ENCODE assay signal across 27 cellular contexts in the genomic region with DNA sequence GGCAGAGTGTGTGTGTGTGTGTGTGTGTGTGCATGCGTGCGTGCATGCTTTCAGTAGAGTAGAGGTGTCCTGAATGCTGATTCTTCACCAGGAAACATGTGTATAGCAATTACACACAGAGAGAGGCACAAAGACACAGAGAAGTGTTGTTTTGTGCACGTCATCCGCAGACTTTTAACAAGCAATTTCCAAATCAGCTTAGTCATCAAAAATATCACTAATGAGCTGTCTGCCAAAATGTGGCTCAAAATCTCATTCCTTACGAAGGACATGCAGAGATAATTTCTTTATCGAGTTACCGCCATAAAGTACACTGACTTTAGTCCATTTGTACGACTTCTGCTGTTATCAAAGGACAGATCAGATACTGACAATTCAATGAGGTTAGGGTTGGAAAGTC.
DNase-seq lines count a peak whose midpoint lies in the region; ATAC-seq, FAIRE-seq and TF ChIP-seq lines count a peak whose summit lies in the region.
"Had no signal": no experiment of that assay in that cellular context is flagged by ENCODE, and none has a peak within 500 bp of the region (broad histone marks: within the 10 kb centered on the region; RNA-seq: fewer than 3 reads in every experiment).

No MANE protein-coding gene starts in this region.

- H3K4me1 Mint-ChIP-seq in neural crest cell (peaks cover 73% of the 10 kb centered on the region), MCF 10A (ENCODE audit: insufficient read depth, unreplicated experiment) (peaks cover 13% of the 10 kb centered on the region)
- H3K4me1 Mint-ChIP-seq: CD4-positive, alpha-beta memory T cell; IgD-negative memory B cell had no signal

- H3K14ac ChIP-seq in IMR-90 (replicated peaks; ENCODE audit: low read depth, low read length): no peak overlapping the region

- H3K56ac ChIP-seq in IMR-90 (ENCODE audit: extremely low read depth, insufficient read depth, low read length): no peak overlapping the region

- BruUV-seq in IMR-90 (replicated peaks; lab: Mats Ljungman, UMichigan): no TSS peak
- BruUV-seq in MCF 10A (replicated peaks; lab: Mats Ljungman, UMichigan): no TSS peak

- H3K27ac ChIP-seq in IMR-90 (ENCODE audit: insufficient read depth, low read length) (no peak overlapping the region), pancreas (no peak overlapping the region)
- H3K27ac ChIP-seq: PC-9, SJCRH30 had no signal

- CTCF ChIA-PET in IMR-90 (lab: Yijun Ruan, JAX): no interaction called here
- CTCF ChIA-PET in MCF 10A (lab: Yijun Ruan, JAX): no interaction called here

- H2BK20ac ChIP-seq in IMR-90 (ENCODE audit: low read depth, low read length): no peak overlapping the region

- no peaks in the 10 kb centered on the region for H3K79me1 ChIP-seq in IMR-90 (ENCODE audit: low read depth in 1 of 2, low read length in 2 of 2)

- TF ChIP-seq CTCF in IMR-90 (conservative IDR thresholded peaks at IDR 0.05; ENCODE audit: low read depth, low read length) (no peak), bronchial epithelial cell (IDR thresholded peaks at IDR 0.05; ENCODE audit: insufficient read depth, low read length, severe bottlenecking) (no peak), neural crest cell (conservative IDR thresholded peaks at IDR 0.05) (no peak), pancreas (IDR thresholded peaks at IDR 0.05) (no peak), MCF 10A (IDR thresholded peaks at IDR 0.05; ENCODE audit: unreplicated experiment) (no peak)

- WGBS in IMR-90 (ENCODE audit: extremely low coverage in 2 of 2, insufficient read length in 1 of 2), 2 experiments: 82% methylated on average over 2 of the region's 8 CpGs; no CpG with 5 or more reads in 1 of the 2 experiments
- WGBS in pancreas, 2 donors: 73 to 82% methylated on average over 8 of the region's 8 CpGs

- H2AFZ ChIP-seq in IMR-90 (replicated peaks; ENCODE audit: low read length, poor library complexity): no peak overlapping the region
- H2AFZ ChIP-seq: PC-9 had no signal

- H3K9ac ChIP-seq in IMR-90 (ENCODE audit: low read depth, low read length): no peak overlapping the region

- intact Hi-C loops in IMR-90 (cut with micrococcal nuclease) (no loop called here), pancreas (cut with DNase I) (no loop called here), MCF 10A (cut with micrococcal nuclease) (no loop called here)

- no peak overlapping the region for H2BK5ac ChIP-seq in IMR-90 (ENCODE audit: low read depth, low read length, poor library complexity, severe bottlenecking)

- H2BK120ac ChIP-seq in IMR-90 (ENCODE audit: low read depth, low read length): no peak overlapping the region

- dilution Hi-C loops in IMR-90 (cut with HindIII; ENCODE audit: low sequenced_read_pairs, unreplicated experiment): no loop called here

- no peak overlapping the region for H3K4ac ChIP-seq in IMR-90 (ENCODE audit: low read depth, low read length)

- H3K9me3 ChIP-seq in IMR-90 (ENCODE audit: control insufficient read depth, insufficient read depth, low read length) (peaks cover 4% of the 10 kb centered on the region; the same call in 1 of the 2 replicates), pancreas (no peaks in the 10 kb centered on the region)
- H3K9me3 ChIP-seq: SJCRH30 had no signal

- H3K27me3 Mint-ChIP-seq in neural crest cell (ENCODE audit: low read depth) (no peaks in the 10 kb centered on the region), MCF 10A (ENCODE audit: insufficient read depth, unreplicated experiment) (no peaks in the 10 kb centered on the region)
- H3K27me3 Mint-ChIP-seq: CD4-positive, alpha-beta memory T cell; IgD-negative memory B cell had no signal

- in situ Hi-C loops in IMR-90 (cut with MboI; ENCODE audit: low sequenced_read_pairs): no loop called here

- no peaks in the 10 kb centered on the region for H4K20me1 ChIP-seq in IMR-90 (ENCODE audit: insufficient read depth, low read length)

- H4K8ac ChIP-seq in IMR-90 (ENCODE audit: low read depth in 2 of 2, low read length in 2 of 2): no peak overlapping the region

- H3K4me3 ChIP-seq in IMR-90 (ENCODE audit: insufficient read depth, low read depth, low read length) (no peak overlapping the region), bronchial epithelial cell (ENCODE audit: low read depth, low read length) (no peak overlapping the region), pancreas (no peak overlapping the region)
- H3K4me3 ChIP-seq: PC-9, SJCRH30 had no signal

- no peak for TF ChIP-seq POLR2A in IMR-90 (IDR thresholded peaks at IDR 0.05; ENCODE audit: low read depth, low read length)

- H3K4me2 ChIP-seq in IMR-90 (ENCODE audit: low read depth, low read length): no peak overlapping the region
- H3K4me2 ChIP-seq: PC-9 had no signal

- H3K23ac ChIP-seq in IMR-90 (ENCODE audit: low read depth, low read length): no peak overlapping the region

- no peaks in the 10 kb centered on the region for H3K27me3 ChIP-seq in IMR-90 (ENCODE audit: control insufficient read depth, insufficient read depth, low read length)
- no peaks in the 10 kb centered on the region for H3K27me3 ChIP-seq in bronchial epithelial cell (ENCODE audit: control insufficient read depth, insufficient read depth, low read length)
- no peaks in the 10 kb centered on the region for H3K27me3 ChIP-seq in pancreas

- POLR2A ChIA-PET in IMR-90 (lab: Charles Lee; ENCODE audit: unreplicated experiment) (no interaction called here), MCF 10A (lab: Yijun Ruan, JAX) (interaction anchor here (0.6 kb wide), 1 partner anchor 87 kb away, joined by 3 read pairs; no protein-coding TSS in a partner anchor)

- no peak for TF ChIP-seq RAD21 in IMR-90 (IDR thresholded peaks at IDR 0.05; ENCODE audit: low read length)

- no peak for FAIRE-seq in bronchial epithelial cell (lab: Jason Lieb, UNC)
- no peak for FAIRE-seq in pancreas (lab: Jason Lieb, UNC)
- FAIRE-seq: GM18507, HTR-8/SVneo had no signal

- H3K36me3 ChIP-seq in IMR-90 (ENCODE audit: control insufficient read depth, insufficient read depth, low read length) (no peaks in the 10 kb centered on the region), bronchial epithelial cell (ENCODE audit: control insufficient read depth, insufficient read depth, low read length) (no peaks in the 10 kb centered on the region), pancreas (no peaks in the 10 kb centered on the region)
- H3K36me3 ChIP-seq: SJCRH30 had no signal

- H3K36me3 Mint-ChIP-seq in neural crest cell (ENCODE audit: low read depth): no peaks in the 10 kb centered on the region
- no peaks in the 10 kb centered on the region for H3K36me3 Mint-ChIP-seq in MCF 10A (ENCODE audit: insufficient read depth, unreplicated experiment)
- H3K36me3 Mint-ChIP-seq: CD4-positive, alpha-beta memory T cell; IgD-negative memory B cell had no signal

- H3K4me1 ChIP-seq in IMR-90 (ENCODE audit: control insufficient read depth, insufficient read depth, low read length): no peaks in the 10 kb centered on the region
- H3K4me1 ChIP-seq in pancreas: no peaks in the 10 kb centered on the region

- H4K91ac ChIP-seq in IMR-90 (ENCODE audit: insufficient read depth, low read depth, low read length): no peak overlapping the region

- no peaks in the 10 kb centered on the region for H3K9me3 Mint-ChIP-seq in neural crest cell
- H3K9me3 Mint-ChIP-seq in MCF 10A (ENCODE audit: unreplicated experiment): no peaks in the 10 kb centered on the region

- H3K27ac Mint-ChIP-seq in neural crest cell (ENCODE audit: unreplicated experiment): peak overlapping the region; percentile 53
- no peak overlapping the region for H3K27ac Mint-ChIP-seq in MCF 10A (ENCODE audit: low read depth, unreplicated experiment)
- H3K27ac Mint-ChIP-seq: CD4-positive, alpha-beta memory T cell; IgD-negative memory B cell had no signal

- H3K4me3 Mint-ChIP-seq in neural crest cell: no peak overlapping the region
- H3K4me3 Mint-ChIP-seq in MCF 10A (ENCODE audit: unreplicated experiment): no peak overlapping the region
- H3K4me3 Mint-ChIP-seq: CD4-positive, alpha-beta memory T cell; IgD-negative memory B cell had no signal

- no peak overlapping the region for H2AK9ac ChIP-seq in IMR-90 (replicated peaks; ENCODE audit: low read depth, low read length, poor library complexity)

- no peak overlapping the region for H2BK15ac ChIP-seq in IMR-90 (ENCODE audit: low read depth, low read length)

- H4K5ac ChIP-seq in IMR-90 (ENCODE audit: low read depth, low read length): no peak overlapping the region

- no peaks in the 10 kb centered on the region for H3K9me1 ChIP-seq in IMR-90 (ENCODE audit: insufficient read depth, low read length)

- no peak overlapping the region for H2AK5ac ChIP-seq in IMR-90 (ENCODE audit: low read depth, low read length)

- no peak overlapping the region for H3K18ac ChIP-seq in IMR-90 (ENCODE audit: low read depth, low read length)

- ATAC-seq in IMR-90 (ENCODE audit: low read depth) (no peak), pancreas (no peak)
- ATAC-seq: Right ventricle myocardium inferior had no signal

- DNase-seq in IMR-90 (no peak), bronchial epithelial cell (ENCODE audit: low read depth) (peak; percentile 18), neural crest cell (ENCODE audit: low read depth, low spot score) (no peak), UCSD-AML1 (lab: John Stamatoyannopoulos, UW; ENCODE audit: unreplicated experiment) (no peak), pancreas (no peak), NCI-H345 treated with DMSO at 0.1 percent for 48 hours (lab: John Stamatoyannopoulos, UW; ENCODE audit: unreplicated experiment) (no peak), MCF 10A (ENCODE audit: unreplicated experiment) (no peak)
- DNase-seq: C1 segment of cervical spinal cord; CD4-positive, alpha-beta memory T cell; COR-L47; DMS53; H7; Kasumi-1; MV-4-11; NCI-H1105; NCI-H1436 treated with DMSO at 0.1 percent for 48 hours; NCI-H187 treated with DMSO at 0.1 percent for 48 hours; NCI-H446; NCI-H524 treated with DMSO at 0.1 percent for 48 hours; NCI-H774; NK-92 treated with Interleukin-12 subunit alpha and Interleukin-12 subunit beta, amount 100 ng/mL, for 24 hours; PC-9; SJCRH30 had no signal

TF ChIP-seq in IMR-90, 13 proteins besides CTCF, POLR2A, EP300 and RAD21:
- TF ChIP-seq BHLHE40 (IDR thresholded peaks at IDR 0.05; ENCODE audit: low read depth, low read length) (no peak), MAZ (IDR thresholded peaks at IDR 0.05; ENCODE audit: borderline replicate concordance, low read depth, low read length) (no peak), NFE2L2 (IDR thresholded peaks at IDR 0.05; ENCODE audit: low read depth, low read length) (no peak), MAFK (IDR thresholded peaks at IDR 0.05; ENCODE audit: low read depth, low read length) (peak; percentile 89)
